ENCODE assay signal across 1 cellular context in genomic region chr13:23473236-23473635, GRCh38.
TF ChIP-seq lines count a peak whose summit lies in the region.

No MANE protein-coding gene starts in this region.

TF ChIP-seq in IMR-90, 13 proteins besides CTCF, POLR2A, EP300 and RAD21:
- TF ChIP-seq RFX5 (IDR thresholded peaks at IDR 0.05; ENCODE audit: low read depth, low read length) (no peak), SMC3 (IDR thresholded peaks at IDR 0.05; ENCODE audit: low read depth, low read length) (no peak), MAFK (IDR thresholded peaks at IDR 0.05; ENCODE audit: low read depth, low read length) (no peak), FOS (IDR thresholded peaks at IDR 0.05; ENCODE audit: low read depth, low read length) (no peak), RCOR1 (IDR thresholded peaks at IDR 0.05; ENCODE audit: insufficient replicate concordance, low read length) (no peak)
